Comparison of ENCODE assay signal across 8 cellular contexts in the genomic region with DNA sequence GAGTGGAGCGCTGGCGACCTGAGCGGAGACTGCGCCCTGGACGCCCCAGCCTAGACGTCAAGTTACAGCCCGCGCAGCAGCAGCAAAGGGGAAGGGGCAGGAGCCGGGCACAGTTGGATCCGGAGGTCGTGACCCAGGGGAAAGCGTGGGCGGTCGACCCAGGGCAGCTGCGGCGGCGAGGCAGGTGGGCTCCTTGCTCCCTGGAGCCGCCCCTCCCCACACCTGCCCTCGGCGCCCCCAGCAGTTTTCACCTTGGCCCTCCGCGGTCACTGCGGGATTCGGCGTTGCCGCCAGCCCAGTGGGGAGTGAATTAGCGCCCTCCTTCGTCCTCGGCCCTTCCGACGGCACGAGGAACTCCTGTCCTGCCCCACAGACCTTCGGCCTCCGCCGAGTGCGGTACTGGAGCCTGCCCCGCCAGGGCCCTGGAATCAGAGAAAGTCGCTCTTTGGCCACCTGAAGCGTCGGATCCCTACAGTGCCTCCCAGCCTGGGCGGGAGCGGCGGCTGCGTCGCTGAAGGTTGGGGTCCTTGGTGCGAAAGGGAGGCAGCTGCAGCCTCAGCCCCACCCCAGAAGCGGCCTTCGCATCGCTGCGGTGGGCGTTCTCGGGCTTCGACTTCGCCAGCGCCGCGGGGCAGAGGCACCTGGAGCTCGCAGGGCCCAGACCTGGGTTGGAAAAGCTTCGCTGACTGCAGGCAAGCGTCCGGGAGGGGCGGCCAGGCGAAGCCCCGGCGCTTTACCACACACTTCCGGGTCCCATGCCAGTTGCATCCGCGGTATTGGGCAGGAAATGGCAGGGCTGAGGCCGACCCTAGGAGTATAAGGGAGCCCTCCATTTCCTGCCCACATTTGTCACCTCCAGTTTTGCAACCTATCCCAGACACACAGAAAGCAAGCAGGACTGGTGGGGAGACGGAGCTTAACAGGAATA. TPM values are rescaled to one million over a fixed set of nuclear protein-coding genes. Genes with fewer than 3 reads are reported as not detected.
DNase-seq lines count a peak whose midpoint lies in the region; ATAC-seq and TF ChIP-seq lines count a peak whose summit lies in the region.

No MANE protein-coding gene starts in this region.

- H2AK5ac ChIP-seq in trophoblast cell (ENCODE audit: low read length) = peak overlapping the region; percentile 61

- peak overlapping the region; percentile 35 for H3K4ac ChIP-seq in trophoblast cell (ENCODE audit: low read depth, low read length)

- H3K4me2 ChIP-seq in trophoblast cell (ENCODE audit: low read length) = peak overlapping the region; percentile 60

- peak overlapping the region; percentile 72 for H4K12ac ChIP-seq in trophoblast cell (ENCODE audit: low read depth, low read length)

- no peaks in the 10 kb centered on the region for H3K9me3 ChIP-seq in trophoblast cell (ENCODE audit: insufficient read depth, low read depth, low read length)

- no CpG with 5 or more reads among the region's 70 CpGs for WGBS in trophoblast cell (ENCODE audit: extremely low coverage, insufficient coverage, insufficient read length)

- peak overlapping the region; percentile 33 for H2BK120ac ChIP-seq in trophoblast cell (ENCODE audit: insufficient read depth, low read length, poor library complexity)

- H3K18ac ChIP-seq in trophoblast cell (ENCODE audit: low read length) = peak overlapping the region; percentile 70

- peaks cover 17% of the 10 kb centered on the region for H3K79me2 ChIP-seq in trophoblast cell (ENCODE audit: control insufficient read depth, insufficient read depth, low read length, poor library complexity)

- H4K91ac ChIP-seq in trophoblast cell (ENCODE audit: low read depth, low read length) = peak overlapping the region; percentile 82

- H3K79me1 ChIP-seq in trophoblast cell (ENCODE audit: low read length) = peaks cover 46% of the 10 kb centered on the region

- H3K14ac ChIP-seq in trophoblast cell (ENCODE audit: low read length) = peak overlapping the region; percentile 73

- peak overlapping the region; percentile 70 for H2BK12ac ChIP-seq in trophoblast cell (ENCODE audit: low read length)

- no peak overlapping the region for H3K23ac ChIP-seq in trophoblast cell (ENCODE audit: low read length)

- peak overlapping the region; percentile 68 for H2AFZ ChIP-seq in trophoblast cell (ENCODE audit: insufficient read depth, low read length, poor library complexity)

- ATAC-seq in GM18498 (IDR thresholded peaks at IDR 0.05; ENCODE audit: unreplicated experiment) = peak; percentile 71
- ATAC-seq in HG03571 (IDR thresholded peaks at IDR 0.05; ENCODE audit: unreplicated experiment) = peak; percentile 61
- no peak for ATAC-seq in HG03378 (IDR thresholded peaks at IDR 0.05; ENCODE audit: unreplicated experiment)
- ATAC-seq in HG03442 (IDR thresholded peaks at IDR 0.05; ENCODE audit: unreplicated experiment) = no peak

- TF ChIP-seq CTCF in fibroblast of pulmonary artery (IDR thresholded peaks at IDR 0.05; ENCODE audit: low read length, missing control alignments) = no peak

- H4K8ac ChIP-seq in trophoblast cell (ENCODE audit: low read depth, low read length) = peak overlapping the region; percentile 89

- H3K36me3 ChIP-seq in trophoblast cell (ENCODE audit: control insufficient read depth in 1 of 2, insufficient read depth in 2 of 2, low read length in 2 of 2) = no peaks in the 10 kb centered on the region

- H3K4me3 ChIP-seq in fibroblast of pulmonary artery (replicated peaks; ENCODE audit: low read depth, low read length) (peak overlapping the region; percentile 3), trophoblast cell (ENCODE audit: low read depth, low read length) (peak overlapping the region; percentile 41)

- no peak overlapping the region for H3K27ac ChIP-seq in trophoblast cell (ENCODE audit: low read depth, low read length)

- H2BK5ac ChIP-seq in trophoblast cell (ENCODE audit: low read depth, low read length, poor library complexity) = peak overlapping the region; percentile 10

- no peak overlapping the region for H3K9ac ChIP-seq in trophoblast cell (ENCODE audit: low read length)

- DNase-seq in activated T-cell treated with anti-CD3 and anti-CD28 coated beads for 1 hour (ENCODE audit: low read depth) (peak; percentile 41), fibroblast of pulmonary artery (ENCODE audit: low read depth) (no peak), trophoblast cell (no peak), NCI-H128 (lab: John Stamatoyannopoulos, UW; ENCODE audit: unreplicated experiment) (no peak)

- H3K4me1 ChIP-seq in trophoblast cell (ENCODE audit: control insufficient read depth in 1 of 2, insufficient read depth in 2 of 2, low read length in 2 of 2) = peaks cover 51% of the 10 kb centered on the region in 2 experiments

- peaks cover 5% of the 10 kb centered on the region for H3K27me3 ChIP-seq in trophoblast cell (ENCODE audit: insufficient read depth, low read length)

RNA-seq across cellular contexts. Expression of gene TFAP2E, which starts 4.2 kb away (rescaled TPM):
- polyA plus RNA-seq in trophoblast cell (2013) = 3.7 and 4.0 TPM in 2 replicates

RNA-seq across cellular contexts. Expression of gene NCDN, which starts 19.7 kb away (rescaled TPM):
- 9.3 and 9.4 TPM in 2 replicates for polyA plus RNA-seq in trophoblast cell (2013)

RNA-seq across cellular contexts. Expression of gene KIAA0319L, which starts 20.1 kb away (rescaled TPM):
- polyA plus RNA-seq in trophoblast cell (2013) = 30.4 and 30.6 TPM in 2 replicates

Comparison
In these comparisons a context has a peak if more than half of its experiments do, and no peak if none do; other contexts are left out.
1. ATAC-seq: peak in GM18498 (single experiment) and HG03571 (single experiment); none in HG03378 (single experiment) and HG03442 (single experiment).